In genomic region chr4:71980976-71981375, GRCh38 we compare ENCODE assay signal across 21 cellular contexts. TPM values are rescaled to one million over a fixed set of nuclear protein-coding genes. Genes with fewer than 3 reads are reported as not detected.
DNase-seq lines count a peak whose midpoint lies in the region; ATAC-seq, FAIRE-seq and TF ChIP-seq lines count a peak whose summit lies in the region.
"Had no signal": no experiment of that assay in that cellular context is flagged by ENCODE, and none has a peak within 500 bp of the region (broad histone marks: within the 10 kb centered on the region; RNA-seq: fewer than 3 reads in every experiment).

No MANE protein-coding gene starts in this region.

- no peaks in the 10 kb centered on the region for H3K27me3 ChIP-seq in astrocyte (ENCODE audit: insufficient read depth, low read length)
- H3K27me3 ChIP-seq: BE2C; BLaER1 treated with 17β-estradiol and CSF1 and Interleukin-3, amounts not matched to agents 10 nM and 100 nM had no signal

- H3K4me3 ChIP-seq in astrocyte (ENCODE audit: insufficient read depth, low read depth, low read length) (no peak overlapping the region), epithelial cell of proximal tubule (ENCODE audit: low read depth, low read length) (no peak overlapping the region)
- H3K4me3 ChIP-seq: BLaER1 treated with 17β-estradiol and CSF1 and Interleukin-3, amounts not matched to agents 10 nM and 100 nM; GM23338 had no signal

- H3K9me3 Mint-ChIP-seq in astrocyte (ENCODE audit: unreplicated experiment) (no peaks in the 10 kb centered on the region), T-cell (peaks cover 3 to 9% (median 5%) of the 10 kb centered on the region in 3 donors)
- H3K9me3 Mint-ChIP-seq: GM23338 had no signal

- POLR2A ChIA-PET in T-cell (lab: Charles Lee): no interaction called here

- CTCF ChIA-PET in T-cell (lab: Charles Lee): no interaction called here

- no peak overlapping the region for H2AFZ ChIP-seq in astrocyte (ENCODE audit: low read depth, low read length)
- H2AFZ ChIP-seq: GM23338 had no signal

- no peaks in the 10 kb centered on the region for H3K4me1 ChIP-seq in astrocyte (ENCODE audit: insufficient read depth, low read length)
- H3K4me1 ChIP-seq: BE2C had no signal

- H3K9me3 ChIP-seq in astrocyte (ENCODE audit: insufficient read depth, low read depth, low read length): no peaks in the 10 kb centered on the region
- H3K9me3 ChIP-seq: BE2C; BLaER1 treated with 17β-estradiol and CSF1 and Interleukin-3, amounts not matched to agents 10 nM and 100 nM had no signal

- no peak overlapping the region for H3K4me2 ChIP-seq in astrocyte (ENCODE audit: low read length)
- H3K4me2 ChIP-seq: BLaER1 treated with 17β-estradiol and CSF1 and Interleukin-3, amounts not matched to agents 10 nM and 100 nM; GM23338 had no signal

- H3K27ac Mint-ChIP-seq in astrocyte (ENCODE audit: unreplicated experiment) (no peak overlapping the region), T-cell (no peak overlapping the region)
- H3K27ac Mint-ChIP-seq: CD14-positive monocyte; CD4-positive, alpha-beta T cell; CD8-positive, alpha-beta memory T cell; GM23338 had no signal

- no peak for ATAC-seq in GM18907 (IDR thresholded peaks at IDR 0.05; ENCODE audit: unreplicated experiment)
- no peak for ATAC-seq in T-cell (replicated peaks in 1 of 4)
- ATAC-seq in HG03139 (IDR thresholded peaks at IDR 0.05; ENCODE audit: unreplicated experiment): no peak
- ATAC-seq: GM23338 had no signal

- H3K4me1 Mint-ChIP-seq in astrocyte (ENCODE audit: low read depth, unreplicated experiment): no peaks in the 10 kb centered on the region
- no peaks in the 10 kb centered on the region for H3K4me1 Mint-ChIP-seq in T-cell
- H3K4me1 Mint-ChIP-seq: CD8-positive, alpha-beta memory T cell; GM23338 had no signal

- no peak overlapping the region for H3K9ac ChIP-seq in astrocyte (ENCODE audit: low read length)
- H3K9ac ChIP-seq: BLaER1 treated with 17β-estradiol and CSF1 and Interleukin-3, amounts not matched to agents 10 nM and 100 nM had no signal

- TF ChIP-seq CTCF in astrocyte (IDR thresholded peaks at IDR 0.05; ENCODE audit: insufficient read depth, low read depth, low read length): no peak
- TF ChIP-seq CTCF in epithelial cell of proximal tubule (conservative IDR thresholded peaks at IDR 0.05; ENCODE audit: low read depth, low read length): no peak

- no peaks in the 10 kb centered on the region for H3K79me2 ChIP-seq in astrocyte (ENCODE audit: insufficient read depth, low read length)

- DNase-seq in ACHN: peak; percentile 62
- peak; percentile 55 for DNase-seq in astrocyte (ENCODE audit: low read depth)
- DNase-seq in epithelial cell of proximal tubule (ENCODE audit: low read depth): peak; percentile 43
- DNase-seq in kidney glomerular epithelial cell (lab: John Stamatoyannopoulos, UW): peak; percentile 63
- no peak for DNase-seq in COLO829 (ENCODE audit: low spot score)
- DNase-seq in T-cell: no peak
- DNase-seq: AML-193; BE2C; CD4-positive, alpha-beta T cell; CD8-positive, alpha-beta memory T cell; COR-L47; DMS153; DND-41; H7; HCEC 1CT had no signal

- no peaks in the 10 kb centered on the region for H3K36me3 ChIP-seq in astrocyte (ENCODE audit: insufficient read depth, low read length)
- H3K36me3 ChIP-seq: BE2C; BLaER1 treated with 17β-estradiol and CSF1 and Interleukin-3, amounts not matched to agents 10 nM and 100 nM had no signal

- in situ Hi-C loops in ACHN (cut with HindIII; ENCODE audit: low pct_ligation_motif_present, low pct_unique_long_range_greater_than_20kb, low sequenced_read_pairs): no loop called here

- no peak overlapping the region for H3K27ac ChIP-seq in astrocyte (ENCODE audit: low read depth, low read length)
- H3K27ac ChIP-seq: 22Rv1; BLaER1 treated with 17β-estradiol and CSF1 and Interleukin-3, amounts not matched to agents 10 nM and 100 nM had no signal

- no peaks in the 10 kb centered on the region for H3K27me3 Mint-ChIP-seq in astrocyte (ENCODE audit: low read depth, unreplicated experiment)
- H3K27me3 Mint-ChIP-seq in T-cell: no peaks in the 10 kb centered on the region
- H3K27me3 Mint-ChIP-seq: CD4-positive, alpha-beta T cell had no signal

- H3K4me3 Mint-ChIP-seq in astrocyte (ENCODE audit: unreplicated experiment) (no peak overlapping the region), T-cell (no peak overlapping the region)
- H3K4me3 Mint-ChIP-seq: CD14-positive monocyte; CD4-positive, alpha-beta T cell; CD8-positive, alpha-beta memory T cell; GM23338 had no signal

- H3K36me3 Mint-ChIP-seq in astrocyte (ENCODE audit: low read depth, unreplicated experiment) (no peaks in the 10 kb centered on the region), T-cell (no peaks in the 10 kb centered on the region)
- H3K36me3 Mint-ChIP-seq: CD14-positive monocyte; CD8-positive, alpha-beta memory T cell had no signal

- FAIRE-seq in astrocyte (lab: Jason Lieb, UNC): no peak

- H4K20me1 ChIP-seq in astrocyte (ENCODE audit: insufficient read depth, low read length): no peaks in the 10 kb centered on the region
- H4K20me1 ChIP-seq: BLaER1 treated with 17β-estradiol and CSF1 and Interleukin-3, amounts not matched to agents 10 nM and 100 nM had no signal

RNA-seq across cellular contexts. Expression of gene NPFFR2, which starts 50.8 kb away (rescaled TPM):
- total RNA-seq in astrocyte (0.64 and 0.70 TPM in 2 replicates), epithelial cell of proximal tubule (3.4 and 3.6 TPM in 2 replicates), T-cell (not detected)
- total RNA-seq: CD4-positive, alpha-beta T cell; CD8-positive, alpha-beta memory T cell had no signal

Comparison
In these comparisons a context has a peak if more than half of its experiments do, and no peak if none do; other contexts are left out.
1. DNase-seq: peak in ACHN (single experiment), astrocyte (single experiment), epithelial cell of proximal tubule (single experiment) and kidney glomerular epithelial cell (single experiment); none in COLO829 (single experiment) and T-cell (0 of 34).